Comparison of ENCODE assay signal across 1 cellular context in genomic region chr19:57818378-57818777, GRCh38.
TF ChIP-seq lines count a peak whose summit lies in the region.

No MANE protein-coding gene starts in this region.

TF ChIP-seq in GM23338, 12 proteins besides CTCF, POLR2A, EP300 and RAD21 (continued from another document):
- TF ChIP-seq ZNF462 (CRISPR knock-in tag; IDR thresholded peaks at IDR 0.05) (no peak), ETS1 (IDR thresholded peaks at IDR 0.05) (no peak), NANOG (IDR thresholded peaks at IDR 0.05; ENCODE audit: borderline replicate concordance) (no peak), JUNB (IDR thresholded peaks at IDR 0.05; ENCODE audit: unreplicated experiment) (no peak), REST (IDR thresholded peaks at IDR 0.05; ENCODE audit: unreplicated experiment) (no peak), CREB1 (CRISPR knock-in tag; IDR thresholded peaks at IDR 0.05; ENCODE audit: low read depth) (no peak)
TF ChIP-seq in GM23338: peak in this region for 0.
